In the genomic region with DNA sequence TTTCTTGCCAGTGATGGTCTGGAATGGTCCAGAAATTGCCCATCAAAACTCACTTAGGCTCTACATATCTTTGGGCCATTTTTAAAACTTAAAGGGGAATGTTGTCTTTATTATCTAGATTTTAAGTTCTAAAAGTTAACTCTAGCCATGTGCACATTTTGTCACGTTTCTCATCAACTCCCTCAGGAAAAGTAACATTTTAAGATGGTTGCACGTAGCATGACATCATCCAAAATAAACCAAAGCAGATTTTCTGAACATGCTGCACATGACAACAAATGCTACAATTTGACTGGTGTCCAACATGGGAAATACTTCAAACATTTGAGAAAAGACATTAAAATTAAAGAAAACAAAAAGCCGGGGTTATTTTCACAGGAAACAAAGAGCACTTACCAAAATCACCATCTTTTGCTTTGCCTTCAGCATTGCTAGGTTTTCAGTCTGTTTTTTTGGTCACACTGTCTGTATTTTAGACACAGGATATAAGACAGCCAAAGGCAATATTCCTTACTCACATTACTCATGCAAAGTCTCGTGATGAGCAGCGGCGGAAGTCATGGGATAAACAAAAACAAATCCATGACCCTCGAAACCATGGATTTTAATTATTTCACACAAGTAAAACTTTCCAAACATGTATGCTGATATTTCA, we compare ENCODE assay signal across 1 cellular context.
TF ChIP-seq lines count a peak whose summit lies in the region.

No MANE protein-coding gene starts in this region.

TF ChIP-seq in IMR-90, 13 proteins besides CTCF, POLR2A, EP300 and RAD21 (continued from another document):
- peak; percentile 97 for TF ChIP-seq BHLHE40 (IDR thresholded peaks at IDR 0.05; ENCODE audit: low read depth, low read length)
